Comparison of ENCODE assay signal across 9 cellular contexts in the genomic region with DNA sequence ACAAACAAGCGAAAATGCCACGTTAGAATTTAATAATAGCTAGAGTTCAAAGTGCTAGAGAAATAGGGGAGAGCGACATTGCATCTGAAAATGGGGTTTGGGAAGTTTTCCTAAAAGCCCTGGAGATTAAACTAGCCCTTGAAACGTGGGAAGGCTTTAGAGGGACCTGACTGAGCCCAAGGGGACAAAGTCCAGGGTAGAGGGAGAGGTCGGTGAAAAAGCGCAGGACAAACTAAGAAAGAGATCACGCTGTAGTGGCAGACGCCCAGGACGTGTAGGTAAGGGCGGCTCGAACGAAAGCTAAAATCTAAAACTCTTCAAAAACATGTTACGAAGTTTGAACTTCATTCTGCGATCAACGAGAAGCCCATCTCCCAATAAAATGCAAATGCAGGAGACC. TPM values are rescaled to one million over a fixed set of nuclear protein-coding genes. Genes with fewer than 3 reads are reported as not detected.
DNase-seq lines count a peak whose midpoint lies in the region; ATAC-seq and TF ChIP-seq lines count a peak whose summit lies in the region.
"Had no signal": no experiment of that assay in that cellular context is flagged by ENCODE, and none has a peak within 500 bp of the region (broad histone marks: within the 10 kb centered on the region; RNA-seq: fewer than 3 reads in every experiment).

No MANE protein-coding gene starts in this region.

- H3K27me3 ChIP-seq in fibroblast of lung (ENCODE audit: control insufficient read depth, insufficient read depth, low read length) (no peaks in the 10 kb centered on the region), gastrocnemius medialis (peaks cover 0 to 3% (median 0%) of the 10 kb centered on the region in 3 donors)

- H3K27ac ChIP-seq in fibroblast of lung (ENCODE audit: insufficient read depth, low read length), result peak overlapping the region; percentile 89
- peak overlapping the region; percentile 94 to 96 (median 94) for H3K27ac ChIP-seq in gastrocnemius medialis

- H3K9ac ChIP-seq in fibroblast of lung (ENCODE audit: insufficient read depth, low read length), result no peak overlapping the region

- H3K4me3 ChIP-seq in GM08714 (ENCODE audit: low read length) (peak overlapping the region; percentile 54; the same call in 1 of the 2 replicates), fibroblast of lung (replicated peaks in 1 of 4; ENCODE audit: control extremely low read depth in 1 of 4, insufficient read depth in 1 of 4, low read depth in 3 of 4, low read length in 4 of 4) (peak overlapping the region; percentile 52 to 70 (median 62)), gastrocnemius medialis (peak overlapping the region in 3 of 4 donors; percentile 77 to 88 (median 77))

- TF ChIP-seq POLR2A in gastrocnemius medialis (IDR thresholded peaks at IDR 0.05), result no peak

- H3K4me1 ChIP-seq in fibroblast of lung (ENCODE audit: control insufficient read depth, extremely low read depth, insufficient read depth, low read length) (no peaks in the 10 kb centered on the region), gastrocnemius medialis (peaks cover 0 to 4% of the 10 kb centered on the region in 2 donors)

- DNase-seq in SW480 (ENCODE audit: low spot score), result peak; percentile 39
- DNase-seq in fibroblast of lung (ENCODE audit: low read depth in 2 of 2), result no peak
- no peak for DNase-seq in gastrocnemius medialis
- no peak for DNase-seq in NCI-H2081 (lab: John Stamatoyannopoulos, UW)
- no peak for DNase-seq in DMS 273 treated with DMSO at 0.1 percent for 48 hours (lab: John Stamatoyannopoulos, UW)
- DNase-seq in islet precursor cell, result no peak
- no peak for DNase-seq in T1000 (lab: John Stamatoyannopoulos, UW)

- no peaks in the 10 kb centered on the region for H4K20me1 ChIP-seq in fibroblast of lung (ENCODE audit: control insufficient read depth, extremely low read depth, insufficient read depth, low read length)

- H3K36me3 ChIP-seq in fibroblast of lung (ENCODE audit: control insufficient read depth, insufficient read depth, low read length), result no peaks in the 10 kb centered on the region
- H3K36me3 ChIP-seq in gastrocnemius medialis, result no peaks in the 10 kb centered on the region

- H3K79me2 ChIP-seq in fibroblast of lung (ENCODE audit: control insufficient read depth, insufficient read depth, low read length), result peaks cover 21% of the 10 kb centered on the region

- no peak for ATAC-seq in gastrocnemius medialis

- H2AFZ ChIP-seq in fibroblast of lung (ENCODE audit: low read length), result peak overlapping the region; percentile 77

- peak overlapping the region; percentile 78 for H3K4me2 ChIP-seq in fibroblast of lung (ENCODE audit: extremely low read depth, insufficient read depth, low read length)

- H3K9me3 ChIP-seq in fibroblast of lung (ENCODE audit: control insufficient read depth, insufficient read depth, low read depth, low read length), result no peaks in the 10 kb centered on the region
- H3K9me3 ChIP-seq in gastrocnemius medialis, result no peaks in the 10 kb centered on the region

- intact Hi-C loops in gastrocnemius medialis (cut with DNase I; ENCODE audit: low total_unique reads), result loop anchor here (10.0 kb wide), 1 partner anchor 99 kb away; no protein-coding TSS in a partner anchor

- no peak for TF ChIP-seq CTCF in fibroblast of lung (conservative IDR thresholded peaks at IDR 0.05 in 1 of 2, IDR thresholded peaks at IDR 0.05 in 1 of 2; ENCODE audit: low read depth in 1 of 2, low read length in 2 of 2)
- TF ChIP-seq CTCF in gastrocnemius medialis (IDR thresholded peaks at IDR 0.05 in 4 of 5, conservative IDR thresholded peaks at IDR 0.05 in 1 of 5), result no peak

- in situ Hi-C loops in gastrocnemius medialis (cut with MboI; ENCODE audit: low sequenced_read_pairs in 4 of 4), result no loop called here

RNA-seq across cellular contexts. Expression of a gene that starts 1.1 kb away (rescaled TPM):
- total RNA-seq in fibroblast of lung, result 56.0 and 68.0 TPM in 2 replicates
- polyA plus RNA-seq in fibroblast of lung, result 34.4 and 47.7 TPM in 2 replicates
- 20.6 and 29.3 TPM in 2 replicates for polyA plus RNA-seq in fibroblast of lung (2012)
- polyA minus RNA-seq in fibroblast of lung (ENCODE audit: low replicate concordance), result 6.2 and 6.8 TPM in 2 replicates
- total RNA-seq in gastrocnemius medialis, result 1 to 10 TPM; 3.6 to 8.6 (median 7.0) TPM

RNA-seq across cellular contexts. Expression of a gene that starts 31.4 kb away (rescaled TPM):
- total RNA-seq in fibroblast of lung (not detected in 2 replicates), gastrocnemius medialis (not detected)
- polyA plus RNA-seq in fibroblast of lung, result not detected in 2 replicates
- not detected in 2 replicates for polyA plus RNA-seq in fibroblast of lung (2012)
- polyA minus RNA-seq in fibroblast of lung (ENCODE audit: low replicate concordance), result not detected in 2 replicates
- total RNA-seq: T-helper 1 cell treated with Interleukin-12 subunit alpha and Interleukin-12 subunit beta and Interleukin-4 antibody, amounts not matched to agents 30 ng/mL and 1 ng/mL, for 36 hours had no signal
